In genomic region chr14:51173863-51174262, GRCh38 we compare ENCODE assay signal across 3 cellular contexts.
"Had no signal": no experiment of that assay in that cellular context is flagged by ENCODE, and none has a peak within 500 bp of the region (broad histone marks: within the 10 kb centered on the region; RNA-seq: fewer than 3 reads in every experiment).

No MANE protein-coding gene starts in this region.

- H3K4me3 ChIP-seq: GM12878 had no signal

- DNase-seq: GDM1, GF-D8 had no signal

- ATAC-seq: GM12878 had no signal
